Comparison of ENCODE assay signal across 8 cellular contexts in the genomic region with DNA sequence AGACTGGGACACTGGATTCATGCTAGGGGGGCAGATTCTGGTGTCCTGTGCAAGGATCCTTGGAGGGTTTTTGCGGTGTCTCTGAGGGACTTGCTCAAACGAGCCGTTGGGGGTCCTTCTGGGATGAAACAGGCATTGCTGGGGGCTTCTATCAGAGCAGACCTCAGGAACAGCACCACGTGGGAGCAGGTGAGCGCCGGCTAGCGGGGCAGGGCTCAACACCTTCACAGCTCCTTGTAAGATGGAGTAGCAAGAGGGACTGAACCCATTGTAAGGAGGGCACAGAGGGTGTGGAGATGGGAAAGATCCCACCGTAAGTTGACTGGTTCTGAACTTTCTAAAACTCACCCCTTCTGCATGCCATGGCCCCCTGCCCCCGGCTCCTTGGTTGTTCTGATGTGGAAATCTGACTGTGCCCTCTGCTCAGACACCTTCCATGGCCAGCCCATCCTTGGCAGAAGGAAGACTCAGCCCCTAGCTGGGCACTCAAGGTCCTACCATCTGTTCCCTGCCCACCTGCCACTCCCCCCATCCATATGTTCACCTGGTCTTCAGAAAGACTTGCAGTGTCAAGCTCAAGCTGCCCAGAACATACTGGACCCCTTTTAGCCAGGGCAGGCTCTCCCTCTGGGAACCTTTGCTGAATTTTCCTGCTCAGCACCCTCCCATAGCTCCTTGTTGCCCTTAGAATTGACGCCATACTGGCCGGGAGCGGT. TPM values are rescaled to one million over a fixed set of nuclear protein-coding genes. Genes with fewer than 3 reads are reported as not detected.
DNase-seq lines count a peak whose midpoint lies in the region; TF ChIP-seq lines count a peak whose summit lies in the region.

No MANE protein-coding gene starts in this region.

- H4K20me1 ChIP-seq in OCI-LY3 (ENCODE audit: insufficient read depth, low read length) (no peaks in the 10 kb centered on the region), MM.1S (ENCODE audit: insufficient read depth, low read length) (no peaks in the 10 kb centered on the region)

- H3K4me2 ChIP-seq in OCI-LY3 (ENCODE audit: low read length) (peak overlapping the region; percentile 78), MM.1S (ENCODE audit: low read depth, low read length) (no peak overlapping the region)

- DNase-seq in DMS 273 (lab: John Stamatoyannopoulos, UW; ENCODE audit: unreplicated experiment) (peak; percentile 73), ovary (no peak), MM.1S (no peak), EL (no peak), NCI-H1417 (lab: John Stamatoyannopoulos, UW) (no peak), COR-L47 (lab: John Stamatoyannopoulos, UW) (no peak)

- H3K27me3 ChIP-seq in OCI-LY3 (ENCODE audit: low read depth, low read length) = peaks cover 4% of the 10 kb centered on the region; the same call in 1 of the 2 replicates
- no peaks in the 10 kb centered on the region for H3K27me3 ChIP-seq in endocrine pancreas (ENCODE audit: control insufficient read depth, insufficient read depth, low read length)
- no peaks in the 10 kb centered on the region for H3K27me3 ChIP-seq in ovary
- H3K27me3 ChIP-seq in MM.1S (replicated peaks; ENCODE audit: insufficient read depth, low read length) = peaks cover 27% of the 10 kb centered on the region

- no peaks in the 10 kb centered on the region for H3F3A ChIP-seq in MM.1S (ENCODE audit: insufficient read depth, low read length)

- H3K4me3 ChIP-seq in OCI-LY3 (ENCODE audit: low read length) = peak overlapping the region; percentile 78
- H3K4me3 ChIP-seq in endocrine pancreas (ENCODE audit: control insufficient read depth, insufficient read depth, low read length) = peak overlapping the region; percentile 17
- peak overlapping the region; percentile 90 for H3K4me3 ChIP-seq in ovary
- H3K4me3 ChIP-seq in MM.1S (ENCODE audit: low read length) = no peak overlapping the region

- no peaks in the 10 kb centered on the region for H3K36me3 ChIP-seq in OCI-LY3 (replicated peaks; ENCODE audit: low read depth, low read length)
- H3K36me3 ChIP-seq in endocrine pancreas (ENCODE audit: control insufficient read depth, insufficient read depth, low read length) = no peaks in the 10 kb centered on the region
- no peaks in the 10 kb centered on the region for H3K36me3 ChIP-seq in ovary
- H3K36me3 ChIP-seq in MM.1S (replicated peaks; ENCODE audit: insufficient read depth, low read length) = no peaks in the 10 kb centered on the region

- TF ChIP-seq CTCF in OCI-LY3 (IDR thresholded peaks at IDR 0.05; ENCODE audit: low read depth, low read length) (no peak), ovary (IDR thresholded peaks at IDR 0.05) (no peak), MM.1S (IDR thresholded peaks at IDR 0.05; ENCODE audit: low read length) (no peak)

- no peak for TF ChIP-seq POLR2A in ovary (IDR thresholded peaks at IDR 0.05)

- TF ChIP-seq EP300 in ovary (IDR thresholded peaks at IDR 0.05) = no peak

- H2AFZ ChIP-seq in OCI-LY3 (ENCODE audit: low read depth, low read length) (no peak overlapping the region), MM.1S (ENCODE audit: low read length) (no peak overlapping the region)

- intact Hi-C loops in ovary (cut with DNase I) = loop anchor here in 2 of 4 donors (5.0 kb wide), 1 partner anchor 41 kb away; a partner anchor contains a TSS

- no peaks in the 10 kb centered on the region for H3K9me3 ChIP-seq in OCI-LY3 (ENCODE audit: insufficient read depth, low read length)
- no peaks in the 10 kb centered on the region for H3K9me3 ChIP-seq in endocrine pancreas (ENCODE audit: control insufficient read depth, low read length)
- H3K9me3 ChIP-seq in ovary = no peaks in the 10 kb centered on the region
- H3K9me3 ChIP-seq in MM.1S (replicated peaks; ENCODE audit: insufficient read depth, low read length) = no peaks in the 10 kb centered on the region

- H3K27ac ChIP-seq in OCI-LY3 (ENCODE audit: low read length) = no peak overlapping the region
- H3K27ac ChIP-seq in ovary = no peak overlapping the region
- H3K27ac ChIP-seq in MM.1S (ENCODE audit: low read length) = no peak overlapping the region

- no peaks in the 10 kb centered on the region for H3K79me2 ChIP-seq in OCI-LY3 (ENCODE audit: low read length)
- no peaks in the 10 kb centered on the region for H3K79me2 ChIP-seq in MM.1S (ENCODE audit: low read length)

- H3K9ac ChIP-seq in OCI-LY3 (ENCODE audit: low read length) = peak overlapping the region; percentile 62; the same call in 1 of the 2 replicates
- no peak overlapping the region for H3K9ac ChIP-seq in endocrine pancreas (ENCODE audit: control insufficient read depth, insufficient read depth, low read length)
- H3K9ac ChIP-seq in MM.1S (ENCODE audit: low read length) = no peak overlapping the region

- WGBS in ovary, 3 donors = 45 to 50% (median 47%) methylated on average over 12 of the region's 12 CpGs

- H3K4me1 ChIP-seq in OCI-LY3 (ENCODE audit: low read length) (peaks cover 19% of the 10 kb centered on the region), endocrine pancreas (ENCODE audit: control insufficient read depth, insufficient read depth, low read length) (no peaks in the 10 kb centered on the region), ovary (ENCODE audit: insufficient read depth) (peaks cover 18% of the 10 kb centered on the region), MM.1S (ENCODE audit: low read length) (0 out of 2 replicates have a peak, but pooled peaks cover 4% of the 10 kb centered on the region)

- H3K9me2 ChIP-seq in MM.1S (replicated peaks; ENCODE audit: insufficient read depth, low read length) = no peaks in the 10 kb centered on the region

RNA-seq across cellular contexts. Expression of a gene that starts 1.2 kb away (rescaled TPM):
- 10 to 100 TPM; 27.3 to 43.1 (median 37.8) TPM for total RNA-seq in ovary
- 10 to 100 TPM in 1 of 2 donors, 1 to 10 TPM in 1; 4.6 to 42.3 TPM for polyA plus RNA-seq in ovary

RNA-seq across cellular contexts. Expression of a gene that starts 10.8 kb away (rescaled TPM):
- total RNA-seq in ovary = not detected
- polyA plus RNA-seq in ovary = under 1 TPM in 1 of 2 donors, not detected in 1; 0.11 TPM

RNA-seq across cellular contexts. Expression of a gene that starts 23.1 kb away (rescaled TPM):
- total RNA-seq in ovary = 10 to 100 TPM in 2 of 7 donors, 1 to 10 TPM in 5; 1.4 to 14.1 (median 7.5) TPM
- polyA plus RNA-seq in ovary = 1 to 10 TPM; 2.5 to 3.2 TPM

RNA-seq across cellular contexts. Expression of a gene that starts 39.9 kb away (rescaled TPM):
- total RNA-seq in ovary = 10 to 100 TPM; 43.9 to 93.0 (median 73.9) TPM
- polyA plus RNA-seq in ovary = 10 to 100 TPM; 11.0 to 72.3 TPM

RNA-seq across cellular contexts. Expression of a gene that starts 51.7 kb away (rescaled TPM):
- total RNA-seq in ovary = 10 to 100 TPM; 54.4 to 90.4 (median 81.4) TPM
- polyA plus RNA-seq in ovary = 10 to 100 TPM in 1 of 2 donors, 1 to 10 TPM in 1; 7.6 to 77.8 TPM
